In the genomic region with DNA sequence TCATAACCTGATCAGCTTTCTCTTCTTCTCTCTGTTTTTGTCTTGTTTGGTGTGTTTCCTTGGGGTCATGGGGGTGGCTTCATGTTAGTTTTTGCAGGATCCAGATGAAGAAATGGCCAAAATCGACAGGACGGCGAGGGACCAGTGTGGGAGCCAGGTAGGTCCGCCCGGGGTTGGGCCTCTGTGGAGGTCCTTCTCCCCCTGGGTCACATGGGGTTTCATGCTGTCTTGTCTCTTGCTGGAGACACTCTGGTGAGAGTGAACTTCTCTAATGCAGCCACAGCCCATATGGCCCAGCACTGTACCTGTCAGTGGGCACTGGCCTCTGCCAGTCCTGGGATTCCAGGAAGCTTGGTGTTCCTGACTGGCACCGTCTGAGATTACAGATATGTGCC, we compare ENCODE assay signal across 8 cellular contexts. TPM values are rescaled to one million over a fixed set of nuclear protein-coding genes. Genes with fewer than 3 reads are reported as not detected.
DNase-seq lines count a peak whose midpoint lies in the region; ATAC-seq, FAIRE-seq and TF ChIP-seq lines count a peak whose summit lies in the region.

No MANE protein-coding gene starts in this region.

- peaks cover 8% of the 10 kb centered on the region for H3K36me3 ChIP-seq in GM06990 (ENCODE audit: control insufficient read depth, insufficient read depth, low read length)
- 0 out of 2 replicates have a peak, but pooled peaks cover 6% of the 10 kb centered on the region for H3K36me3 ChIP-seq in PC-9 (ENCODE audit: low read depth)
- H3K36me3 ChIP-seq in endothelial cell of umbilical vein (ENCODE audit: control insufficient read depth in 2 of 2, extremely low read depth in 1 of 2, insufficient read depth in 2 of 2, low read length in 2 of 2): no peaks in the 10 kb centered on the region
- peaks cover 3 to 6% of the 10 kb centered on the region in 2 experiments for H3K36me3 ChIP-seq in trophoblast cell (ENCODE audit: control insufficient read depth in 1 of 2, insufficient read depth in 2 of 2, low read length in 2 of 2)
- no peaks in the 10 kb centered on the region for H3K36me3 ChIP-seq in uterus

- no peak overlapping the region for H4K12ac ChIP-seq in trophoblast cell (ENCODE audit: low read depth, low read length)

- H2BK5ac ChIP-seq in trophoblast cell (ENCODE audit: low read depth, low read length, poor library complexity): no peak overlapping the region

- no peak overlapping the region for H2BK120ac ChIP-seq in trophoblast cell (ENCODE audit: insufficient read depth, low read length, poor library complexity)

- H3K23ac ChIP-seq in trophoblast cell (ENCODE audit: low read length): no peak overlapping the region

- BruUV-seq in PC-9 (replicated peaks; lab: Mats Ljungman, UMichigan) (TSS peak; percentile 37), endothelial cell of umbilical vein (replicated peaks; lab: Mats Ljungman, UMichigan) (TSS peak; percentile 23)

- ATAC-seq in HG02623 (IDR thresholded peaks at IDR 0.05; ENCODE audit: unreplicated experiment): no peak

- H3K27ac ChIP-seq in PC-9 (no peak overlapping the region), endothelial cell of umbilical vein (ENCODE audit: insufficient read depth, low read depth, low read length) (no peak overlapping the region), trophoblast cell (ENCODE audit: low read depth, low read length) (no peak overlapping the region), uterus (no peak overlapping the region)

- no peak overlapping the region for H2AK5ac ChIP-seq in trophoblast cell (ENCODE audit: low read length)

- no peaks in the 10 kb centered on the region for H3K9me2 ChIP-seq in PC-9 (ENCODE audit: insufficient read depth)

- H4K8ac ChIP-seq in trophoblast cell (ENCODE audit: low read depth, low read length): no peak overlapping the region

- no peak for TF ChIP-seq POLR2A in endothelial cell of umbilical vein (IDR thresholded peaks at IDR 0.05; ENCODE audit: low read depth, low read length)
- no peak for TF ChIP-seq POLR2A in uterus (IDR thresholded peaks at IDR 0.05)

- H3K9me3 ChIP-seq in PC-9 (ENCODE audit: insufficient read depth, low read depth): no peaks in the 10 kb centered on the region
- no peaks in the 10 kb centered on the region for H3K9me3 ChIP-seq in endothelial cell of umbilical vein (replicated peaks; ENCODE audit: control insufficient read depth, insufficient read depth, low read length)
- H3K9me3 ChIP-seq in trophoblast cell (ENCODE audit: insufficient read depth, low read depth, low read length): no peaks in the 10 kb centered on the region
- H3K9me3 ChIP-seq in uterus: no peaks in the 10 kb centered on the region

- no peak overlapping the region for H4K91ac ChIP-seq in trophoblast cell (ENCODE audit: low read depth, low read length)

- no peak for FAIRE-seq in endothelial cell of umbilical vein (lab: Jason Lieb, UNC)

- H4K20me1 ChIP-seq in PC-9 (ENCODE audit: insufficient read depth) (no peaks in the 10 kb centered on the region), endothelial cell of umbilical vein (replicated peaks; ENCODE audit: control insufficient read depth, extremely low read depth, insufficient read depth, low read length) (no peaks in the 10 kb centered on the region)

- dilution Hi-C loops in endothelial cell of umbilical vein (cut with MboI; ENCODE audit: extremely low pct_ligation_motif_present, low sequenced_read_pairs): no loop called here

- H2AFZ ChIP-seq in PC-9 (peak overlapping the region; percentile 71; the same call in 1 of the 2 replicates), endothelial cell of umbilical vein (ENCODE audit: low read depth, low read length) (peak overlapping the region; percentile 75), trophoblast cell (ENCODE audit: insufficient read depth, low read length, poor library complexity) (no peak overlapping the region)

- H3K4me2 ChIP-seq in PC-9: peak overlapping the region; percentile 80
- H3K4me2 ChIP-seq in endothelial cell of umbilical vein (ENCODE audit: insufficient read depth, low read length): peak overlapping the region; percentile 54
- peak overlapping the region; percentile 83 for H3K4me2 ChIP-seq in trophoblast cell (ENCODE audit: low read length)

- TF ChIP-seq CTCF in GM06990 (IDR thresholded peaks at IDR 0.05; ENCODE audit: insufficient read depth, low read length, poor library complexity, severe bottlenecking): no peak
- no peak for TF ChIP-seq CTCF in PC-9 (conservative IDR thresholded peaks at IDR 0.05)
- TF ChIP-seq CTCF in endothelial cell of umbilical vein (IDR thresholded peaks at IDR 0.05; ENCODE audit: extremely low read depth in 1 of 2, insufficient read depth in 1 of 2, low read depth in 1 of 2, low read length in 2 of 2): no peak
- TF ChIP-seq CTCF in uterus (IDR thresholded peaks at IDR 0.05): no peak

- H3K79me2 ChIP-seq in PC-9 (ENCODE audit: low read depth) (peaks cover 7% of the 10 kb centered on the region), endothelial cell of umbilical vein (ENCODE audit: control insufficient read depth, insufficient read depth, low read length) (no peaks in the 10 kb centered on the region), trophoblast cell (ENCODE audit: control insufficient read depth, insufficient read depth, low read length, poor library complexity) (peaks cover 8% of the 10 kb centered on the region)

- DNase-seq in GM06990 (ENCODE audit: extremely low read depth, insufficient read length) (no peak), PC-9 (no peak), endothelial cell of umbilical vein (ENCODE audit: low read depth, low spot score) (no peak), trophoblast cell (no peak), HCEC 1CT (no peak), uterus (no peak), globus pallidus (ENCODE audit: low spot score) (no peak)

- no peaks in the 10 kb centered on the region for H3K27me3 ChIP-seq in GM06990 (replicated peaks; ENCODE audit: control insufficient read depth, insufficient read depth, low read length)
- no peaks in the 10 kb centered on the region for H3K27me3 ChIP-seq in PC-9 (ENCODE audit: insufficient read depth, low read depth)
- H3K27me3 ChIP-seq in endothelial cell of umbilical vein (ENCODE audit: control insufficient read depth in 2 of 2, insufficient read depth in 2 of 2, low read length in 2 of 2): no peaks in the 10 kb centered on the region
- H3K27me3 ChIP-seq in trophoblast cell (ENCODE audit: insufficient read depth, low read length): no peaks in the 10 kb centered on the region
- no peaks in the 10 kb centered on the region for H3K27me3 ChIP-seq in uterus

- H3K4me3 ChIP-seq in GM06990 (replicated peaks; ENCODE audit: low read depth, low read length): peak overlapping the region; percentile 68
- peak overlapping the region; percentile 60 for H3K4me3 ChIP-seq in PC-9
- H3K4me3 ChIP-seq in endothelial cell of umbilical vein (replicated peaks in 1 of 3; ENCODE audit: insufficient read depth in 1 of 3, low read depth in 1 of 3, low read length in 3 of 3): peak overlapping the region; percentile 4 to 49 (median 26)
- peak overlapping the region; percentile 81 for H3K4me3 ChIP-seq in trophoblast cell (ENCODE audit: low read depth, low read length)
- H3K4me3 ChIP-seq in uterus: no peak overlapping the region

- peaks cover 8% of the 10 kb centered on the region for H3K79me1 ChIP-seq in trophoblast cell (ENCODE audit: low read length)

- H3K4ac ChIP-seq in trophoblast cell (ENCODE audit: low read depth, low read length): no peak overlapping the region

- H3K14ac ChIP-seq in trophoblast cell (ENCODE audit: low read length): no peak overlapping the region

- H3K4me1 ChIP-seq in PC-9 (replicated peaks; ENCODE audit: insufficient read depth) (peaks cover 9% of the 10 kb centered on the region; the same call in 1 of the 2 replicates), endothelial cell of umbilical vein (ENCODE audit: control insufficient read depth, extremely low read depth, insufficient read depth, low read length) (no peaks in the 10 kb centered on the region), trophoblast cell (ENCODE audit: control insufficient read depth in 1 of 2, insufficient read depth in 2 of 2, low read length in 2 of 2) (peaks cover 4 to 9% of the 10 kb centered on the region in 2 experiments), uterus (peaks cover 0 to 3% of the 10 kb centered on the region in 2 donors)

- intact Hi-C loops in PC-9 (cut with micrococcal nuclease; ENCODE audit: unreplicated experiment): no loop called here
- intact Hi-C loops in endothelial cell of umbilical vein (cut with micrococcal nuclease): loop anchor here (2.0 kb wide), 1 partner anchor 206 kb away; the partner anchor contains the start of gene POP4
- intact Hi-C loops in uterus (cut with DNase I; ENCODE audit: low total_unique reads): no loop called here

- H3K9ac ChIP-seq in endothelial cell of umbilical vein (replicated peaks; ENCODE audit: extremely low read depth, insufficient read depth, low read length) (peak overlapping the region; percentile 14), trophoblast cell (ENCODE audit: low read length) (no peak overlapping the region)

- peaks cover 19% of the 10 kb centered on the region; the same call in 1 of the 2 replicates for H3F3A ChIP-seq in PC-9 (ENCODE audit: insufficient read depth, low read depth)

- H2BK12ac ChIP-seq in trophoblast cell (ENCODE audit: low read length): no peak overlapping the region

- POLR2A ChIA-PET in PC-9 (lab: Charles Lee; ENCODE audit: unreplicated experiment) (no interaction called here), endothelial cell of umbilical vein (lab: Charles Lee) (no interaction called here)

- no peak overlapping the region for H3K18ac ChIP-seq in trophoblast cell (ENCODE audit: low read length)

- H3K9me1 ChIP-seq in endothelial cell of umbilical vein (replicated peaks; ENCODE audit: control insufficient read depth, extremely low read depth, insufficient read depth, low read length): no peaks in the 10 kb centered on the region

- CTCF ChIA-PET in PC-9 (lab: Charles Lee): no interaction called here
- CTCF ChIA-PET in endothelial cell of umbilical vein (lab: Charles Lee): interaction anchor here (0.6 to 0.8 kb wide), 3 partner anchors 11 to 41 kb away, joined by 3 to 4 read pairs (median 3); no protein-coding TSS in a partner anchor

- WGBS in trophoblast cell (ENCODE audit: extremely low coverage, insufficient coverage, insufficient read length): no CpG with 5 or more reads among the region's 6 CpGs

RNA-seq across cellular contexts. Expression of gene CCNE1, which starts 1.1 kb away (rescaled TPM):
- total RNA-seq in PC-9 (2021) (8.9 and 10.6 TPM in 2 replicates), endothelial cell of umbilical vein (10.1 and 11.8 TPM in 2 replicates), uterus (1 to 10 TPM in 1 of 4 donors, under 1 TPM in 1, not detected in 2; 0.70 to 5.5 TPM)
- 8.1 and 8.3 TPM in 2 replicates for polyA plus RNA-seq in endothelial cell of umbilical vein
- 7.9 and 9.8 TPM in 2 replicates for polyA plus RNA-seq in endothelial cell of umbilical vein (2011; cell fraction: cytosol; rRNA removed)
- 14.8 and 18.1 TPM in 2 replicates for polyA plus RNA-seq in endothelial cell of umbilical vein (2011; cell fraction: nucleus; rRNA removed)
- polyA plus RNA-seq in endothelial cell of umbilical vein (2012): 15.8 and 20.5 TPM in 2 replicates
- polyA minus RNA-seq in endothelial cell of umbilical vein: 9.4 and 9.7 TPM in 2 replicates
- polyA minus RNA-seq in endothelial cell of umbilical vein (2011; cell fraction: cytosol; rRNA and poly(A)+ RNA removed): 5.2 TPM
- polyA minus RNA-seq in endothelial cell of umbilical vein (2011; cell fraction: nucleus; rRNA and poly(A)+ RNA removed): 2.5 and 4.4 TPM in 2 replicates
- polyA plus RNA-seq in trophoblast cell (2013): 402 and 418 TPM in 2 replicates

Comparison
In these comparisons a context has a peak if more than half of its experiments do, and no peak if none do; other contexts are left out.
1. H3K4me3 ChIP-seq: peak in GM06990 (single experiment), PC-9 (single experiment), endothelial cell of umbilical vein (3 of 3) and trophoblast cell (single experiment); none in uterus (0 of 2).
2. Peak in every context shown above with its lines, with median percentiles within 50 percentile points of each other: H3K4me2 ChIP-seq.